Comparison of ENCODE assay signal across 8 cellular contexts in the genomic region with DNA sequence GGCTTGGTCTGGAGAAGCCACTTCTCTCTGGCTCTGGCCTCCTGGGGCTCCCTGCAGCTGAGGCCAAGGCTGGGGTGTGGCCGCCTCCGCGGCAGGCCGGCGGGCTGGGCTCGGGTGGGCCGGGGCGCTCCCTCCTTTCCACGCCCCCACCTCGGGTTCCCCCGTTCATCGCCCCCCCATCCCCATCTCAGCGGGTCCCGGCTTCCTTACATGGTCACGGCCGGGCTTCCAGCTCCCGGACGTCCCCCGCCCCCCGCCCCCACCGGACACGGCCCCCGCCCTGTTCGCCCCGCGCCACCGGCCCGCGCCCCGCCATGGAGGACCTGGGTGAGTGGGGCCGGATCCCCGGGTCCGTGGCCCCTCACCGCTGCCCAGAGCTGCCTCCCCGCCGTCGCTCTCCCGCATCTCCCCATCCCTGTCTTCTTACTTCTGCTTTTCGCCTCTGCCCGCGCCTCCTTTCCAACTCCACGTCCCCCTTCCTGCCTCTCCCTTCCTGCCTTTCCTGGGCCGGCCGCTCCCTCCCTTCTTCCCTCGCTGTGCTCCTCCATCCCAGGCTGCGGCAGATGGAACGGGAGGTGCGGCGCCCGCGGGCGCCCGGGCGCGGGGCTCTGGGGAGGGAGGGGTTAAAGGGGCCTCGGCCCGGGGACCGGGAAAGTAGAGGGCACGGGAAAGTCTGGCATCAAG. TPM values are rescaled to one million over a fixed set of nuclear protein-coding genes. Genes with fewer than 3 reads are reported as not detected.
DNase-seq lines count a peak whose midpoint lies in the region; ATAC-seq and TF ChIP-seq lines count a peak whose summit lies in the region.

Gene TGFB1I1 (plus strand): TSS at position 278 of the 684 bp plus-strand sequence. CDS start 37 bp downstream, at position 315.

- H3K36me3 Mint-ChIP-seq in CD8-positive, alpha-beta T cell: peaks cover 5% of the 10 kb centered on the region

- no peaks in the 10 kb centered on the region for H3K9me3 Mint-ChIP-seq in CD8-positive, alpha-beta T cell

- WGBS in body of pancreas, 2 donors: 2 to 3% methylated on average over 36 to 37 of the region's 59 CpGs

- no peak within 1 kb of the TSS for H2AFZ ChIP-seq in Karpas-422 (ENCODE audit: low read length)

- TF ChIP-seq POLR2A in body of pancreas (IDR thresholded peaks at IDR 0.05): no peak
- TF ChIP-seq POLR2A in gastrocnemius medialis (IDR thresholded peaks at IDR 0.05): no peak

- peaks cover 19% of the 10 kb centered on the region for H3K27me3 Mint-ChIP-seq in CD8-positive, alpha-beta T cell (ENCODE audit: low read depth)

- H3K36me3 ChIP-seq in CD8-positive, alpha-beta T cell (ENCODE audit: insufficient read depth, low read length): no peaks in the 10 kb centered on the region
- H3K36me3 ChIP-seq in body of pancreas (replicated peaks in 1 of 2; ENCODE audit: insufficient read depth in 1 of 2, low read depth in 2 of 2): no peaks in the 10 kb centered on the region
- H3K36me3 ChIP-seq in gastrocnemius medialis: peaks cover 0 to 3% of the 10 kb centered on the region in 2 donors
- no peaks in the 10 kb centered on the region for H3K36me3 ChIP-seq in Karpas-422 (ENCODE audit: insufficient read depth, low read length)

- H4K20me1 ChIP-seq in Karpas-422 (ENCODE audit: insufficient read depth, low read depth, low read length): no peaks in the 10 kb centered on the region

- H3K9me2 ChIP-seq in Karpas-422 (replicated peaks; ENCODE audit: insufficient read depth, low read length): no peaks in the 10 kb centered on the region

- no peaks in the 10 kb centered on the region for H3K79me2 ChIP-seq in Karpas-422 (ENCODE audit: low read length)

- DNase-seq in CD8-positive, alpha-beta T cell: no peak
- DNase-seq in LHCN-M2 (ENCODE audit: low read depth) (peak; percentile 71), body of pancreas (peak in 1 of 4 donors; percentile 45), gastrocnemius medialis (no peak), Karpas-422 (no peak), inferior parietal cortex (ENCODE audit: extremely low spot score) (no peak)

- intact Hi-C loops in CD8-positive, alpha-beta T cell (cut with DNase I, micrococcal nuclease): loop anchor here in 1 of 2 experiments (10.0 kb wide), 1 partner anchor 403 kb away; the partner anchor contains the start of gene ZNF267
- intact Hi-C loops in body of pancreas (cut with DNase I): no loop called here
- intact Hi-C loops in gastrocnemius medialis (cut with DNase I; ENCODE audit: low total_unique reads): loop anchor here (2.0 to 5.0 kb wide), 3 partner anchors 37 to 400 kb away; partner anchors contain the start of genes RUSF1 and ZNF267

- peak within 1 kb of the TSS; percentile 77 for H3K4me3 Mint-ChIP-seq in CD8-positive, alpha-beta T cell

- no peak for TF ChIP-seq CTCF in CD8-positive, alpha-beta T cell (IDR thresholded peaks at IDR 0.05)
- TF ChIP-seq CTCF in body of pancreas (IDR thresholded peaks at IDR 0.05): no peak
- TF ChIP-seq CTCF in gastrocnemius medialis (IDR thresholded peaks at IDR 0.05 in 4 of 5, conservative IDR thresholded peaks at IDR 0.05 in 1 of 5): no peak

- H3K27ac ChIP-seq in CD8-positive, alpha-beta T cell (ENCODE audit: low read depth, low read length): no peak within 1 kb of the TSS
- peak within 1 kb of the TSS in 3 of 4 donors; percentile 24 to 65 (median 61) for H3K27ac ChIP-seq in body of pancreas
- peak within 1 kb of the TSS; percentile 83 to 89 (median 87) for H3K27ac ChIP-seq in gastrocnemius medialis
- H3K27ac ChIP-seq in Karpas-422 (ENCODE audit: low read length): no peak within 1 kb of the TSS

- H3K27ac Mint-ChIP-seq in CD8-positive, alpha-beta T cell: no peak within 1 kb of the TSS

- H3K9me3 ChIP-seq in CD8-positive, alpha-beta T cell (ENCODE audit: low read length): no peaks in the 10 kb centered on the region
- no peaks in the 10 kb centered on the region for H3K9me3 ChIP-seq in body of pancreas
- H3K9me3 ChIP-seq in gastrocnemius medialis: no peaks in the 10 kb centered on the region
- H3K9me3 ChIP-seq in Karpas-422 (ENCODE audit: low read length): no peaks in the 10 kb centered on the region

- POLR2A ChIA-PET in CD8-positive, alpha-beta T cell (lab: Charles Lee): no interaction called here

- H3K4me3 ChIP-seq in CD8-positive, alpha-beta T cell (ENCODE audit: low read depth, low read length): peak within 1 kb of the TSS; percentile 39
- no peak within 1 kb of the TSS for H3K4me3 ChIP-seq in body of pancreas
- peak within 1 kb of the TSS; percentile 60 for H3K4me3 ChIP-seq in iPS-11a (ENCODE audit: low read depth, low read length)
- H3K4me3 ChIP-seq in gastrocnemius medialis: peak within 1 kb of the TSS; percentile 63 to 76 (median 67)
- no peak within 1 kb of the TSS for H3K4me3 ChIP-seq in Karpas-422 (ENCODE audit: low read length)

- peaks cover 24% of the 10 kb centered on the region for H3K4me1 Mint-ChIP-seq in CD8-positive, alpha-beta T cell (ENCODE audit: low read depth)

- CTCF ChIA-PET in CD8-positive, alpha-beta T cell (lab: Charles Lee): interaction anchor here (0.9 kb wide), 1 partner anchor 11 kb away, joined by 4 read pairs; no protein-coding TSS in a partner anchor

- no peak within 1 kb of the TSS for H3K9ac ChIP-seq in Karpas-422 (ENCODE audit: low read length)

- no peak within 1 kb of the TSS for H3K4me2 ChIP-seq in Karpas-422 (ENCODE audit: low read depth, low read length, poor library complexity, severe bottlenecking)

- peaks cover 4% of the 10 kb centered on the region for H3K27me3 ChIP-seq in CD8-positive, alpha-beta T cell (ENCODE audit: insufficient read depth, low read length)
- no peaks in the 10 kb centered on the region for H3K27me3 ChIP-seq in body of pancreas
- H3K27me3 ChIP-seq in gastrocnemius medialis: peaks cover 4 to 16% (median 5%) of the 10 kb centered on the region in 3 donors
- H3K27me3 ChIP-seq in Karpas-422 (ENCODE audit: low read length): no peaks in the 10 kb centered on the region

- H3K4me1 ChIP-seq in CD8-positive, alpha-beta T cell (ENCODE audit: insufficient read depth, low read length): peaks cover 25% of the 10 kb centered on the region
- H3K4me1 ChIP-seq in body of pancreas: peaks cover 25% of the 10 kb centered on the region
- peaks cover 0 to 11% of the 10 kb centered on the region in 2 donors for H3K4me1 ChIP-seq in gastrocnemius medialis
- peaks cover 6% of the 10 kb centered on the region for H3K4me1 ChIP-seq in Karpas-422 (ENCODE audit: low read length)

- in situ Hi-C loops in gastrocnemius medialis (cut with MboI; ENCODE audit: low sequenced_read_pairs in 4 of 4): no loop called here

- ATAC-seq in CD8-positive, alpha-beta T cell: no peak
- ATAC-seq in body of pancreas (no peak), gastrocnemius medialis (peak in 1 of 2 donors; percentile 34), GM18873 (IDR thresholded peaks at IDR 0.05; ENCODE audit: low FRiP score, unreplicated experiment) (no peak)

RNA-seq across cellular contexts. Expression of gene TGFB1I1, which starts in this region (rescaled TPM):
- total RNA-seq in CD8-positive, alpha-beta T cell: under 1 TPM; 0.31 to 0.60 TPM
- total RNA-seq in LHCN-M2 (2014; rRNA removed) (53.9 and 55.6 TPM in 2 replicates), body of pancreas (10 to 100 TPM in 1 of 2 donors, 1 to 10 TPM in 1; 8.6 to 16.6 TPM), gastrocnemius medialis (10 to 100 TPM in 1 of 4 donors, 1 to 10 TPM in 3; 4.6 to 14.4 (median 7.4) TPM)
- 111 TPM for polyA plus RNA-seq in LHCN-M2 (2012)
- not detected in 2 replicates for total RNA-seq in Karpas-422 (2014; rRNA removed; shearing (Covaris generic); ENCODE audit: low replicate concordance)

Comparison
In these comparisons a context has a peak if more than half of its experiments do, and no peak if none do; other contexts are left out.
1. H3K27ac ChIP-seq: peak in body of pancreas (3 of 4) and gastrocnemius medialis (4 of 4); none in CD8-positive, alpha-beta T cell (single experiment) and Karpas-422 (single experiment).
2. H3K4me3 ChIP-seq: peak in CD8-positive, alpha-beta T cell (single experiment), iPS-11a (single experiment) and gastrocnemius medialis (4 of 4); none in body of pancreas (0 of 2) and Karpas-422 (single experiment).